27 cellular contexts compared by ENCODE assay signal in the genomic region with DNA sequence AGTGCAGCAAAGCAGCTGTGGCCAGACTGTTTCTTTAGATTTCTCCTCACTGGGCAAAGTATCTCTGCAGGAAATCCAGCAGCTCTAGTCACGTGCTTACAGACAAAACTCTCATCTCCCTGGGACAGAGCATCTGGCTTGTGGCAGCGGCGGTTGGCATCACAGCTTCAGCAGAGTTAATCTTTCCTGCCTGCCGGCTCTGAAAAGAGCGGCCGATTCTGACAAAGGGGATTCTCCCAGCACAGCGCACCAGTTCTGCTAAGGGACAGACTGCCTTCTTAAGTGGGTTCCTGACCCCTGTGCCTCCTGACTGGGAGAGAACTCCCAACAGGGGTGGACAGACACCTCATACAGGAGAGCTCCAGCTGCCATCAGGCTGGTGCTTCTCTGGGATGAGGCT.
"Had no signal": no experiment of that assay in that cellular context is flagged by ENCODE, and none has a peak within 500 bp of the region (broad histone marks: within the 10 kb centered on the region; RNA-seq: fewer than 3 reads in every experiment).

No MANE protein-coding gene starts in this region.

- DNase-seq: effector memory CD8-positive, alpha-beta T cell; gastrocnemius medialis; head of caudate nucleus; left cardiac atrium; left lung; mesenchymal stem cell; mucosa of descending colon; naive B cell; occipital lobe; stimulated activated CD4-positive, alpha-beta T cell treated with anti-CD3 and anti-CD28 coated beads, Interleukin-12 subunit alpha, Interleukin-12 subunit beta, amount 100 ng/mL, for 4 hours; stimulated activated CD4-positive, alpha-beta T cell treated with anti-CD3 and anti-CD28 coated beads, Interleukin-1b, Interleukin-23, amount 100 ng/mL, for 48 hours; stimulated activated CD4-positive, alpha-beta T cell treated with anti-CD3 and anti-CD28 coated beads, Interleukin-4, amount 100 ng/mL, for 1 hour; stimulated activated CD8-positive, alpha-beta memory T cell treated with anti-CD3 and anti-CD28 coated beads, Interleukin-4, amount 100 ng/mL, for 48 hours; stimulated activated naive CD4-positive, alpha-beta T cell; stimulated activated naive CD8-positive, alpha-beta T cell treated with anti-CD3 and anti-CD28 coated beads, Interleukin-15, amount 100 ng/mL, for 72 hours; trophoblast cell had no signal

- H3K9me3 ChIP-seq: gastrocnemius medialis, pancreas, vagina had no signal

- H3K4me2 ChIP-seq: smooth muscle cell had no signal

- H3K27ac Mint-ChIP-seq: dendritic cell treated with granulocyte-macrophage colony-stimulating factor and Interleukin-4, amounts not matched to agents 40 ng/mL and 50 ng/mL, for 4 days; effector memory CD8-positive, alpha-beta T cell; mesothelial cell of epicardium; naive B cell; natural killer cell treated with Interleukin-12 subunit alpha and Interleukin-12 subunit beta and Interleukin-15 and Interleukin-18, amount 100 ng/mL, for 72 hours; stimulated activated naive CD8-positive, alpha-beta T cell treated with anti-CD3 and anti-CD28 coated beads, Interleukin-15, amount 100 ng/mL, for 72 hours had no signal

- ATAC-seq: effector memory CD8-positive, alpha-beta T cell; gastrocnemius medialis; left cardiac atrium; left lung; mucosa of descending colon; natural killer cell treated with Interleukin-12 subunit alpha and Interleukin-12 subunit beta and Interleukin-15 and Interleukin-18, amount 100 ng/mL, for 72 hours; pancreas; sciatic nerve; stimulated activated naive CD8-positive, alpha-beta T cell treated with anti-CD3 and anti-CD28 coated beads, Interleukin-15, amount 100 ng/mL, for 72 hours had no signal

- H3K4me3 Mint-ChIP-seq: dendritic cell treated with granulocyte-macrophage colony-stimulating factor and Interleukin-4, amounts not matched to agents 40 ng/mL and 50 ng/mL, for 4 days; effector memory CD8-positive, alpha-beta T cell; mesothelial cell of epicardium; naive B cell; natural killer cell treated with Interleukin-12 subunit alpha and Interleukin-12 subunit beta and Interleukin-15 and Interleukin-18, amount 100 ng/mL, for 72 hours; neural crest cell; stimulated activated naive CD8-positive, alpha-beta T cell treated with anti-CD3 and anti-CD28 coated beads, Interleukin-15, amount 100 ng/mL, for 72 hours had no signal

- H3K36me3 Mint-ChIP-seq: naive B cell had no signal

- H3K4me1 Mint-ChIP-seq: mesothelial cell of epicardium; naive B cell; neural crest cell; stimulated activated naive CD8-positive, alpha-beta T cell treated with anti-CD3 and anti-CD28 coated beads, Interleukin-15, amount 100 ng/mL, for 72 hours had no signal

- H3K27me3 ChIP-seq: gastrocnemius medialis, left lung, pancreas, right atrium auricular region, suprapubic skin, vagina had no signal

- H3K4me1 ChIP-seq: gastrocnemius medialis, left lung, pancreas, right atrium auricular region, suprapubic skin, vagina had no signal

- H3K36me3 ChIP-seq: gastrocnemius medialis, left lung, pancreas, right atrium auricular region, suprapubic skin, vagina had no signal

- H3K27me3 Mint-ChIP-seq: dendritic cell treated with granulocyte-macrophage colony-stimulating factor and Interleukin-4, amounts not matched to agents 40 ng/mL and 50 ng/mL, for 4 days; effector memory CD8-positive, alpha-beta T cell; naive B cell; natural killer cell treated with Interleukin-12 subunit alpha and Interleukin-12 subunit beta and Interleukin-15 and Interleukin-18, amount 100 ng/mL, for 72 hours; stimulated activated naive CD8-positive, alpha-beta T cell treated with anti-CD3 and anti-CD28 coated beads, Interleukin-15, amount 100 ng/mL, for 72 hours had no signal

- H3K27ac ChIP-seq: gastrocnemius medialis, left lung, pancreas, right atrium auricular region, suprapubic skin, vagina had no signal

- H3K4me3 ChIP-seq: gastrocnemius medialis, left lung, mucosa of descending colon, pancreas, right atrium auricular region, smooth muscle cell, suprapubic skin, vagina had no signal

- FAIRE-seq: colon, pancreas had no signal
